24 cellular contexts compared by ENCODE assay signal in genomic region chr16:22678311-22678710, GRCh38.
DNase-seq lines count a peak whose midpoint lies in the region; ATAC-seq and TF ChIP-seq lines count a peak whose summit lies in the region.
"Had no signal": no experiment of that assay in that cellular context is flagged by ENCODE, and none has a peak within 500 bp of the region (broad histone marks: within the 10 kb centered on the region; RNA-seq: fewer than 3 reads in every experiment).

No MANE protein-coding gene starts in this region.

- WGBS in hepatocyte (ENCODE audit: low lambda C conversion rate, missing lambda C conversion rate), result 81% methylated on average over 2 of the region's 2 CpGs

- no peaks in the 10 kb centered on the region for H3K9me3 ChIP-seq in HEK293 (ENCODE audit: control insufficient read depth, insufficient read depth, low read depth, low read length)
- no peaks in the 10 kb centered on the region for H3K9me3 ChIP-seq in hepatocyte (ENCODE audit: low read depth)
- H3K9me3 ChIP-seq: A549, BE2C, HAP-1 had no signal

- H3K4me1 ChIP-seq in HEK293 (ENCODE audit: control insufficient read depth, insufficient read depth, low read length) (no peaks in the 10 kb centered on the region), hepatocyte (ENCODE audit: insufficient read depth) (no peaks in the 10 kb centered on the region)
- H3K4me1 ChIP-seq: A549, BE2C, HAP-1 had no signal

- H3K27me3 ChIP-seq in hepatocyte, result peaks cover 43% of the 10 kb centered on the region
- H3K27me3 ChIP-seq: BE2C; BLaER1 treated with 17β-estradiol and CSF1 and Interleukin-3, amounts not matched to agents 10 nM and 100 nM had no signal

- no peaks in the 10 kb centered on the region for H3K36me3 ChIP-seq in HEK293 (ENCODE audit: control insufficient read depth in 2 of 2, insufficient read depth in 1 of 2, low read length in 2 of 2)
- H3K36me3 ChIP-seq in hepatocyte (replicated peaks; ENCODE audit: insufficient read depth, low read depth), result no peaks in the 10 kb centered on the region
- H3K36me3 ChIP-seq: BE2C; BLaER1 treated with 17β-estradiol and CSF1 and Interleukin-3, amounts not matched to agents 10 nM and 100 nM; HAP-1 had no signal

- no peak overlapping the region for H3K4me2 ChIP-seq in hepatocyte
- H3K4me2 ChIP-seq: A549; BLaER1 treated with 17β-estradiol and CSF1 and Interleukin-3, amounts not matched to agents 10 nM and 100 nM had no signal

- H2AFZ ChIP-seq in hepatocyte, result no peak overlapping the region
- H2AFZ ChIP-seq: GM23248 had no signal

- TF ChIP-seq CTCF in HEK293 (tag by site-specific recombination; IDR thresholded peaks at IDR 0.05), result no peak
- no peak for TF ChIP-seq CTCF in hepatocyte (IDR thresholded peaks at IDR 0.05; ENCODE audit: poor library complexity)

- H3K36me3 Mint-ChIP-seq in activated CD8-positive, alpha-beta memory T cell treated with anti-CD3 and anti-CD28 coated beads, Interleukin-2, amount 10 ng/mL, durations not matched to agents 7 days and 5 days, result no peaks in the 10 kb centered on the region
- H3K36me3 Mint-ChIP-seq: CD14-positive monocyte; CD8-positive, alpha-beta memory T cell had no signal

- CTCF ChIA-PET in activated CD8-positive, alpha-beta memory T cell treated with anti-CD3 and anti-CD28 coated beads, Interleukin-2, amount 10 ng/mL, durations not matched to agents 7 days and 5 days (lab: Charles Lee), result interaction anchor here (0.9 kb wide), 2 partner anchors 9 to 1118 kb away, joined by 3 read pairs; no protein-coding TSS in a partner anchor
- CTCF ChIA-PET in HEK293 (lab: Yijun Ruan, JAX), result interaction anchor here (0.5 kb wide), 1 partner anchor 1130 kb away, joined by 5 read pairs; no protein-coding TSS in a partner anchor

- peaks cover 3% of the 10 kb centered on the region for H3K27me3 Mint-ChIP-seq in activated CD8-positive, alpha-beta memory T cell treated with anti-CD3 and anti-CD28 coated beads, Interleukin-2, amount 10 ng/mL, durations not matched to agents 7 days and 5 days

- H3K4me3 ChIP-seq in HEK293 (ENCODE audit: low read depth, low read length) (no peak overlapping the region), hepatocyte (no peak overlapping the region)
- H3K4me3 ChIP-seq: A549; BLaER1 treated with 17β-estradiol and CSF1 and Interleukin-3, amounts not matched to agents 10 nM and 100 nM; GM12878; GM23248; HAP-1 had no signal

- H4K20me1 ChIP-seq in hepatocyte (ENCODE audit: insufficient read depth, poor library complexity, severe bottlenecking), result no peaks in the 10 kb centered on the region
- H4K20me1 ChIP-seq: BLaER1 treated with 17β-estradiol and CSF1 and Interleukin-3, amounts not matched to agents 10 nM and 100 nM had no signal

- H3K27ac Mint-ChIP-seq in activated CD8-positive, alpha-beta memory T cell treated with anti-CD3 and anti-CD28 coated beads, Interleukin-2, amount 10 ng/mL, durations not matched to agents 7 days and 5 days, result no peak overlapping the region
- H3K27ac Mint-ChIP-seq: CD14-positive monocyte; CD4-positive, alpha-beta T cell; CD8-positive, alpha-beta memory T cell; HFFc6 had no signal

- H3K4me3 Mint-ChIP-seq in activated CD8-positive, alpha-beta memory T cell treated with anti-CD3 and anti-CD28 coated beads, Interleukin-2, amount 10 ng/mL, durations not matched to agents 7 days and 5 days, result no peak overlapping the region
- H3K4me3 Mint-ChIP-seq: CD14-positive monocyte; CD4-positive, alpha-beta T cell; CD8-positive, alpha-beta memory T cell; HFFc6 had no signal

- H3K4me1 Mint-ChIP-seq in activated CD8-positive, alpha-beta memory T cell treated with anti-CD3 and anti-CD28 coated beads, Interleukin-2, amount 10 ng/mL, durations not matched to agents 7 days and 5 days, result no peaks in the 10 kb centered on the region
- H3K4me1 Mint-ChIP-seq: CD14-positive monocyte; CD8-positive, alpha-beta memory T cell had no signal

- ATAC-seq in activated CD8-positive, alpha-beta memory T cell treated with anti-CD3 and anti-CD28 coated beads, Interleukin-2, amount 10 ng/mL, durations not matched to agents 7 days and 5 days, result no peak
- ATAC-seq in HG03442 (IDR thresholded peaks at IDR 0.05; ENCODE audit: unreplicated experiment), result no peak
- no peak for ATAC-seq in HG02623 (IDR thresholded peaks at IDR 0.05; ENCODE audit: unreplicated experiment)
- ATAC-seq: A549, GM12878 had no signal

- no peaks in the 10 kb centered on the region for H3K79me2 ChIP-seq in hepatocyte

- no peaks in the 10 kb centered on the region for H3K9me2 ChIP-seq in hepatocyte (replicated peaks; ENCODE audit: insufficient read depth)

- POLR2A ChIA-PET in HEK293 (lab: Yijun Ruan, JAX), result no interaction called here

- H3K27ac ChIP-seq in HEK293 (ENCODE audit: extremely low read depth, low read depth, low read length) (no peak overlapping the region), hepatocyte (no peak overlapping the region)
- H3K27ac ChIP-seq: A549; BLaER1 treated with 17β-estradiol and CSF1 and Interleukin-3, amounts not matched to agents 10 nM and 100 nM; GM23248 had no signal

- peak; percentile 38 for DNase-seq in activated CD8-positive, alpha-beta memory T cell treated with anti-CD3 and anti-CD28 coated beads, Interleukin-2, amount 10 ng/mL, durations not matched to agents 7 days and 5 days
- DNase-seq in activated CD8-positive, alpha-beta memory T cell treated with anti-CD3 and anti-CD28 coated beads, Interleukin-2, amount 50 U/mL, for 48 hours, result no peak
- DNase-seq in islet precursor cell, result peak; percentile 38
- DNase-seq in hepatocyte (ENCODE audit: low spot score), result no peak
- DNase-seq: 8988T; ACHN; AML-193; BE2C; CD4-positive, alpha-beta T cell; CD8-positive, alpha-beta memory T cell; DMS 273 treated with DMSO at 0.1 percent for 48 hours; DMS79; EL; GDM1; GM23248; HFFc6 had no signal

- no peaks in the 10 kb centered on the region for H3K9me3 Mint-ChIP-seq in activated CD8-positive, alpha-beta memory T cell treated with anti-CD3 and anti-CD28 coated beads, Interleukin-2, amount 10 ng/mL, durations not matched to agents 7 days and 5 days (ENCODE audit: low read depth)
- H3K9me3 Mint-ChIP-seq: CD14-positive monocyte; CD4-positive, alpha-beta T cell; CD8-positive, alpha-beta memory T cell; HFFc6 had no signal

TF ChIP-seq in HEK293, 187 proteins besides CTCF, POLR2A, EP300 and RAD21:
- TF ChIP-seq SETDB1 (IDR thresholded peaks at IDR 0.05; ENCODE audit: insufficient read length, low read length), result peak; percentile 20
- TF ChIP-seq ZNF280D (tag by site-specific recombination; IDR thresholded peaks at IDR 0.05), result no peak
- TF ChIP-seq GLI2 (tag by site-specific recombination; IDR thresholded peaks at IDR 0.05; ENCODE audit: borderline replicate concordance, low read depth), result no peak
- TF ChIP-seq ZNF580 (tag by site-specific recombination; IDR thresholded peaks at IDR 0.05), result 0 out of 2 replicates have a peak, but pooled peaks have one; percentile 28
- TF ChIP-seq ZNF837 (tag by site-specific recombination; IDR thresholded peaks at IDR 0.05), result no peak
TF ChIP-seq in HEK293: peak in this region for 2.

Comparison
In these comparisons a context has a peak if more than half of its experiments do, and no peak if none do; other contexts are left out.
1. DNase-seq: peak in activated CD8-positive, alpha-beta memory T cell treated with anti-CD3 and anti-CD28 coated beads, Interleukin-2, amount 10 ng/mL, durations not matched to agents 7 days and 5 days (single experiment) and islet precursor cell (single experiment); none in activated CD8-positive, alpha-beta memory T cell treated with anti-CD3 and anti-CD28 coated beads, Interleukin-2, amount 50 U/mL, for 48 hours (single experiment) and hepatocyte (single experiment).